8 cellular contexts compared by ENCODE assay signal in genomic region chr11:22192289-22192641, GRCh38. TPM values are rescaled to one million over a fixed set of nuclear protein-coding genes. Genes with fewer than 3 reads are reported as not detected.
DNase-seq lines count a peak whose midpoint lies in the region; ATAC-seq and TF ChIP-seq lines count a peak whose summit lies in the region.
"Had no signal": no experiment of that assay in that cellular context is flagged by ENCODE, and none has a peak within 500 bp of the region (broad histone marks: within the 10 kb centered on the region; RNA-seq: fewer than 3 reads in every experiment).

No MANE protein-coding gene starts in this region.

- H3K4me1 ChIP-seq in MM.1S (ENCODE audit: low read length) (peaks cover 14% of the 10 kb centered on the region), endocrine pancreas (ENCODE audit: control insufficient read depth, insufficient read depth, low read length) (peaks cover 8% of the 10 kb centered on the region)

- no peak for ATAC-seq in naive thymus-derived CD8-positive, alpha-beta T cell

- H3K9me3 ChIP-seq in MM.1S (replicated peaks; ENCODE audit: insufficient read depth, low read length) (no peaks in the 10 kb centered on the region), endocrine pancreas (ENCODE audit: control insufficient read depth, low read length) (no peaks in the 10 kb centered on the region)

- H3K9me3 Mint-ChIP-seq in naive thymus-derived CD8-positive, alpha-beta T cell, result peaks cover 0 to 12% (median 0%) of the 10 kb centered on the region in 9 donors

- H3K4me3 Mint-ChIP-seq in naive thymus-derived CD8-positive, alpha-beta T cell, result peak overlapping the region in 9 of 10 donors; percentile 31 to 80 (median 65)

- no peaks in the 10 kb centered on the region for H4K20me1 ChIP-seq in MM.1S (ENCODE audit: insufficient read depth, low read length)

- peak overlapping the region; percentile 57; the same call in 1 of the 2 replicates for H3K9ac ChIP-seq in MM.1S (ENCODE audit: low read length)
- peak overlapping the region; percentile 78 for H3K9ac ChIP-seq in endocrine pancreas (ENCODE audit: control insufficient read depth, insufficient read depth, low read length)

- peak overlapping the region in 1 of 10 donors; percentile 72 for H3K27ac Mint-ChIP-seq in naive thymus-derived CD8-positive, alpha-beta T cell

- peaks cover 4 to 19% (median 15%) of the 10 kb centered on the region in 4 donors for H3K4me1 Mint-ChIP-seq in naive thymus-derived CD8-positive, alpha-beta T cell

- peaks cover 0 to 4% (median 2%) of the 10 kb centered on the region in 3 donors for H3K36me3 Mint-ChIP-seq in naive thymus-derived CD8-positive, alpha-beta T cell

- H3K27me3 ChIP-seq in MM.1S (replicated peaks; ENCODE audit: insufficient read depth, low read length) (no peaks in the 10 kb centered on the region), endocrine pancreas (ENCODE audit: control insufficient read depth, insufficient read depth, low read length) (no peaks in the 10 kb centered on the region)

- POLR2A ChIA-PET in naive thymus-derived CD8-positive, alpha-beta T cell (lab: Charles Lee), result no interaction called here

- no peaks in the 10 kb centered on the region for H3F3A ChIP-seq in MM.1S (ENCODE audit: insufficient read depth, low read length)

- H3K4me2 ChIP-seq in MM.1S (ENCODE audit: low read depth, low read length), result peak overlapping the region; percentile 85

- H3K4me3 ChIP-seq in MM.1S (ENCODE audit: low read length) (peak overlapping the region; percentile 83), endocrine pancreas (ENCODE audit: control insufficient read depth, insufficient read depth, low read length) (peak overlapping the region; percentile 63)

- no peaks in the 10 kb centered on the region for H3K9me2 ChIP-seq in MM.1S (replicated peaks; ENCODE audit: insufficient read depth, low read length)

- DNase-seq in MM.1S, result peak; percentile 14
- DNase-seq in naive thymus-derived CD8-positive, alpha-beta T cell, result no peak
- no peak for DNase-seq in NAMALWA (ENCODE audit: low spot score)
- no peak for DNase-seq in T-helper 9 cell
- DNase-seq in hippocampal formation (lab: John Stamatoyannopoulos, UW), result no peak

- H3K27ac ChIP-seq in MM.1S (ENCODE audit: low read length), result no peak overlapping the region

- peaks cover 21 to 63% (median 31%) of the 10 kb centered on the region in 5 donors for H3K27me3 Mint-ChIP-seq in naive thymus-derived CD8-positive, alpha-beta T cell

- H2AFZ ChIP-seq in MM.1S (ENCODE audit: low read length), result peak overlapping the region; percentile 100

- peaks cover 18% of the 10 kb centered on the region for H3K79me2 ChIP-seq in MM.1S (ENCODE audit: low read length)

- H3K36me3 ChIP-seq in MM.1S (replicated peaks; ENCODE audit: insufficient read depth, low read length) (no peaks in the 10 kb centered on the region), endocrine pancreas (ENCODE audit: control insufficient read depth, insufficient read depth, low read length) (no peaks in the 10 kb centered on the region)

- TF ChIP-seq CTCF in GM12873 (IDR thresholded peaks at IDR 0.05; ENCODE audit: insufficient read depth, low read depth, low read length, missing control alignments), result peak; percentile 42
- TF ChIP-seq CTCF in MM.1S (IDR thresholded peaks at IDR 0.05; ENCODE audit: low read length), result peak; percentile 42

RNA-seq across cellular contexts. Expression of gene ANO5, which starts 0.6 kb away (rescaled TPM):
- total RNA-seq in naive thymus-derived CD8-positive, alpha-beta T cell, result under 1 TPM in 1 of 2 experiments, not detected in 1; 0.05 TPM
- under 1 TPM in 1 of 3 donors, not detected in 2; 0.02 TPM for polyA plus RNA-seq in naive thymus-derived CD8-positive, alpha-beta T cell
- total RNA-seq: RPMI7951 had no signal
